ENCODE assay signal across 8 cellular contexts in genomic region chr4:114180481-114180880, GRCh38.
A peak's percentile ranks its signal among the peaks of the same experiment; 100 is the strongest.
DNase-seq lines count a peak whose midpoint lies in the region; ATAC-seq and TF ChIP-seq lines count a peak whose summit lies in the region.

No MANE protein-coding gene starts in this region.

- H3K9me3 ChIP-seq in SJSA1 (replicated peaks) (no peaks in the 10 kb centered on the region; the same call in 1 of the 2 replicates), transverse colon (no peaks in the 10 kb centered on the region)

- no peak for TF ChIP-seq EP300 in transverse colon (IDR thresholded peaks at IDR 0.05; ENCODE audit: low read depth)

- TF ChIP-seq POLR2A in transverse colon (IDR thresholded peaks at IDR 0.05) = no peak

- no peaks in the 10 kb centered on the region for H3K36me3 ChIP-seq in SJSA1
- H3K36me3 ChIP-seq in transverse colon = no peaks in the 10 kb centered on the region

- no peak overlapping the region for H3K27ac ChIP-seq in SJSA1
- no peak overlapping the region for H3K27ac ChIP-seq in transverse colon

- H3K4me1 ChIP-seq in SJSA1 (replicated peaks) = peaks cover 16% of the 10 kb centered on the region
- no peaks in the 10 kb centered on the region for H3K4me1 ChIP-seq in transverse colon

- no peak for ATAC-seq in HG03571 (IDR thresholded peaks at IDR 0.05; ENCODE audit: unreplicated experiment)
- no peak for ATAC-seq in GM19452 (IDR thresholded peaks at IDR 0.05; ENCODE audit: unreplicated experiment)

- 40% methylated on average over 6 of the region's 6 CpGs; no CpG with 5 or more reads in 1 of the 2 donors for WGBS in transverse colon (ENCODE audit: low coverage in 1 of 2), 2 donors

- no peaks in the 10 kb centered on the region for H3K27me3 ChIP-seq in SJSA1 (replicated peaks)
- no peaks in the 10 kb centered on the region for H3K27me3 ChIP-seq in transverse colon

- in situ Hi-C loops in transverse colon (cut with MboI; ENCODE audit: low pct_ligation_motif_present in 1 of 4, low pct_unique_long_range_greater_than_20kb in 1 of 4, low sequenced_read_pairs in 3 of 4) = loop anchor here in 1 of 4 donors (25.0 kb wide), 1 partner anchor 793 kb away; no protein-coding TSS in a partner anchor

- intact Hi-C loops in transverse colon (cut with DNase I; ENCODE audit: low total_unique reads) = no loop called here

- H3K4me3 ChIP-seq in SJSA1 (no peak overlapping the region), transverse colon (no peak overlapping the region)

- peak in 3 of 5 experiments; percentile 11 to 35 (median 21) for TF ChIP-seq CTCF in transverse colon (IDR thresholded peaks at IDR 0.05)

- DNase-seq in D341Med (ENCODE audit: low spot score) (peak; percentile 69), HCEC 1CT (peak; percentile 43), SJSA1 (ENCODE audit: low read depth in 1 of 2, low spot score in 2 of 2) (peak; percentile 59 to 76), dedifferentiated amniotic fluid mesenchymal stem cell (ENCODE audit: extremely low spot score) (peak; percentile 75), mucosa of gallbladder (ENCODE audit: low spot score) (peak; percentile 26), transverse colon (no peak)
